Comparison of ENCODE assay signal across 3 cellular contexts in genomic region chr16:74391454-74392050, GRCh38. TPM values are rescaled to one million over a fixed set of nuclear protein-coding genes. Genes with fewer than 3 reads are reported as not detected.
"Had no signal": no experiment of that assay in that cellular context is flagged by ENCODE, and none has a peak within 500 bp of the region (broad histone marks: within the 10 kb centered on the region; RNA-seq: fewer than 3 reads in every experiment).

No MANE protein-coding gene starts in this region.

RNA-seq across cellular contexts. Expression of gene CLEC18B, which starts 29.7 kb away (rescaled TPM):
- total RNA-seq: endodermal cell, mononuclear cell, urinary bladder had no signal
